Comparison of ENCODE assay signal across 8 cellular contexts in the genomic region with DNA sequence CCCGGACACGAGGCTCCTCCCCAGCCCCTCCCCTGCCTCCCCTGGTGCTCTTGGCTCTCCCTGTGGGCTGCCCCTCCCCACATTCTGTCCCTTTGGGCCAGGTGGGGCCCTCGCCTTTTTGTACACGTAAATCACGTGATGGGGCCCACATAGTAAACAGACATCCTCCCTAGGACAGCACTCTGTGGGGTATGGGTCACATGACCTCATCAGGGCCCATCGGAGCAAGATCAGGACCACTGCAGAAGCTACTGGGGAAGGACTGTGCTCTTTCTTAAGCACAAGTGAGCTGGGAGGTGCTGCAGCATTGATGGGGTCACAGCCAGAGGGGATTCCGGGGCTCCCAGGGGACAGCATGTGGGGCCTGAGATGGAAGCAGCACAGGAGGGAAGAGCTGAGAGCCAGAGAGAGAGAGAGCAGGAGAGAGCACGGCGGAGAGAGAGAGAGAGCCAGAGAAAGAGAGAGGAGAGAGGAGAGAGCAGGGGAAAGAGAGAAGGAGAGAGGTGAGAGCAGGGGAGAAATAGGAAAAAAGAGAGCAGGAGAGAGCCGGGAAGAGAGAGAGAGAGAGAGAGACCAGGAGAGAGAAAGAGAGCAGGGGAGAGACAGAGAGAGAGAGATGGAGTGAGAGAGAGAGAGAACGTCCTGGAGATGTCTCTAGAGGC. TPM values are rescaled to one million over a fixed set of nuclear protein-coding genes. Genes with fewer than 3 reads are reported as not detected.
DNase-seq lines count a peak whose midpoint lies in the region; FAIRE-seq and TF ChIP-seq lines count a peak whose summit lies in the region.
"Not testable (repeated sequence)": the region's sequence is repeated elsewhere in the genome, so short reads cannot be mapped to it uniquely, and the experiment has no call there.

No MANE protein-coding gene starts in this region.

- H3K79me1 ChIP-seq in H1 (ENCODE audit: low read depth, low read length) = not testable (repeated sequence)

- DNase-seq in SK-N-SH (peak; percentile 1), islet precursor cell (peak; percentile 29)
- not testable (repeated sequence) for DNase-seq in activated CD4-positive, alpha-beta T cell treated with anti-CD3 and anti-CD28 coated beads, Interleukin-2, amount 10 ng/mL, durations not matched to agents 24 days and 14 days; activated T-helper 2 cell treated with anti-CD3 and anti-CD28 coated beads, Interferon-gamma antibody, Interleukin-2, Interleukin-4, amounts not matched to agents 10 μg/mL and 5 μg/mL and 100 μg/mL, durations not matched to agents 14 hours and 24 hours and 36 hours (ENCODE audit: low spot score); H1 (ENCODE audit: low read depth in 1 of 2, low spot score in 2 of 2); mesothelial cell of epicardium (ENCODE audit: low spot score in 2 of 2, unreplicated experiment in 2 of 2)

- not testable (repeated sequence) for H2BK5ac ChIP-seq in H1 (ENCODE audit: low read depth, low read length)

- not testable (repeated sequence) for H2AFZ ChIP-seq in SK-N-SH (ENCODE audit: low read depth); H1 (ENCODE audit: low read length)

- CTCF ChIA-PET in SK-N-SH (lab: Yijun Ruan, JAX) = not testable (repeated sequence)
- CTCF ChIA-PET in H1 (lab: Charles Lee; ENCODE audit: partially characterized antibody) = interaction anchor here (0.8 to 1.1 kb wide), 2 partner anchors 71 to 231 kb away, joined by 3 read pairs; no protein-coding TSS in a partner anchor

- H2AK5ac ChIP-seq in H1 (ENCODE audit: low read depth, low read length) = 0 out of 2 replicates have a peak overlapping the region, but pooled peaks have one; percentile 24

- 48% methylated on average over 6 of the region's 11 CpGs for WGBS in SK-N-SH (ENCODE audit: low lambda C conversion rate)
- 81% methylated on average over 9 of the region's 11 CpGs; no CpG with 5 or more reads in 1 of the 2 experiments for WGBS in H1 (ENCODE audit: extremely low coverage in 1 of 2, insufficient coverage in 1 of 2, insufficient read length in 1 of 2, insufficient replicate concordance in 2 of 2, low coverage in 1 of 2, low lambda C conversion rate in 2 of 2, missing lambda C conversion rate in 1 of 2), 2 experiments

- H3K9me3 Mint-ChIP-seq in activated CD4-positive, alpha-beta T cell treated with anti-CD3 and anti-CD28 coated beads, Interleukin-2, amount 10 ng/mL, durations not matched to agents 24 days and 14 days; activated T-helper 2 cell treated with anti-CD3 and anti-CD28 coated beads, Interferon-gamma antibody, Interleukin-2, Interleukin-4, amounts not matched to agents 10 μg/mL and 5 μg/mL and 100 μg/mL, durations not matched to agents 14 hours and 24 hours and 36 hours; mesothelial cell of epicardium: not testable (repeated sequence)

- H3K27ac ChIP-seq in BLaER1 treated with 17β-estradiol and CSF1 and Interleukin-3, amounts not matched to agents 10 nM and 100 nM = peak overlapping the region in 1 of 11 experiments; percentile 44; a peak in 2 of 22 replicates
- H3K27ac ChIP-seq in SK-N-SH (ENCODE audit: low read depth in 2 of 2, low read length in 1 of 2); H1 (ENCODE audit: low read depth, low read length): not testable (repeated sequence)
- peak overlapping the region; percentile 77 for H3K27ac ChIP-seq in neutrophil

- H3K18ac ChIP-seq in H1 (ENCODE audit: extremely low read depth, low read length) = not testable (repeated sequence)

- H3K27ac Mint-ChIP-seq in activated CD4-positive, alpha-beta T cell treated with anti-CD3 and anti-CD28 coated beads, Interleukin-2, amount 10 ng/mL, durations not matched to agents 24 days and 14 days = peak overlapping the region; percentile 32
- H3K27ac Mint-ChIP-seq in activated T-helper 2 cell treated with anti-CD3 and anti-CD28 coated beads, Interferon-gamma antibody, Interleukin-2, Interleukin-4, amounts not matched to agents 10 μg/mL and 5 μg/mL and 100 μg/mL, durations not matched to agents 14 hours and 24 hours and 36 hours = peak overlapping the region; percentile 37
- peak overlapping the region; percentile 48 for H3K27ac Mint-ChIP-seq in mesothelial cell of epicardium

- H3K36me3 Mint-ChIP-seq in activated CD4-positive, alpha-beta T cell treated with anti-CD3 and anti-CD28 coated beads, Interleukin-2, amount 10 ng/mL, durations not matched to agents 24 days and 14 days (ENCODE audit: low read depth); activated T-helper 2 cell treated with anti-CD3 and anti-CD28 coated beads, Interferon-gamma antibody, Interleukin-2, Interleukin-4, amounts not matched to agents 10 μg/mL and 5 μg/mL and 100 μg/mL, durations not matched to agents 14 hours and 24 hours and 36 hours (ENCODE audit: low read depth); mesothelial cell of epicardium: not testable (repeated sequence)

- TF ChIP-seq RAD21 in SK-N-SH (IDR thresholded peaks at IDR 0.05; ENCODE audit: low read length); H1 (IDR thresholded peaks at IDR 0.05 in 1 of 2, conservative IDR thresholded peaks at IDR 0.05 in 1 of 2; ENCODE audit: low read depth in 2 of 2, low read length in 2 of 2): not testable (repeated sequence)

- H3K23me2 ChIP-seq in H1 (ENCODE audit: low read depth, low read length) = not testable (repeated sequence)

- H2BK120ac ChIP-seq in H1 (replicated peaks; ENCODE audit: low read depth, low read length) = not testable (repeated sequence)

- not testable (repeated sequence) for H3K9me3 ChIP-seq in BLaER1 treated with 17β-estradiol and CSF1 and Interleukin-3, amounts not matched to agents 10 nM and 100 nM (replicated peaks in 1 of 11); SK-N-SH; H1 (ENCODE audit: insufficient read depth in 2 of 2, low read depth in 1 of 2, low read length in 1 of 2); neutrophil

- TF ChIP-seq POLR2A in H1 (IDR thresholded peaks at IDR 0.05; ENCODE audit: control extremely low read depth in 1 of 2, low read depth in 2 of 2, low read length in 2 of 2) = not testable (repeated sequence)

- not testable (repeated sequence) for H3K23ac ChIP-seq in H1 (ENCODE audit: insufficient read length)

- H3K14ac ChIP-seq in H1 (ENCODE audit: insufficient read length) = not testable (repeated sequence)

- peaks cover 16% of the 10 kb centered on the region for H3K4me1 Mint-ChIP-seq in activated CD4-positive, alpha-beta T cell treated with anti-CD3 and anti-CD28 coated beads, Interleukin-2, amount 10 ng/mL, durations not matched to agents 24 days and 14 days
- peaks cover 16% of the 10 kb centered on the region for H3K4me1 Mint-ChIP-seq in activated T-helper 2 cell treated with anti-CD3 and anti-CD28 coated beads, Interferon-gamma antibody, Interleukin-2, Interleukin-4, amounts not matched to agents 10 μg/mL and 5 μg/mL and 100 μg/mL, durations not matched to agents 14 hours and 24 hours and 36 hours (ENCODE audit: low read depth)
- H3K4me1 Mint-ChIP-seq in mesothelial cell of epicardium = not testable (repeated sequence)

- TF ChIP-seq CTCF in SK-N-SH (IDR thresholded peaks at IDR 0.05); H1 (IDR thresholded peaks at IDR 0.05; ENCODE audit: control extremely low read depth in 1 of 3, insufficient read depth in 1 of 3, low read depth in 1 of 3, low read length in 3 of 3); mesothelial cell of epicardium (IDR thresholded peaks at IDR 0.05; ENCODE audit: unreplicated experiment); neutrophil (IDR thresholded peaks at IDR 0.05): not testable (repeated sequence)

- not testable (repeated sequence) for H3F3A ChIP-seq in SK-N-SH (replicated peaks; ENCODE audit: insufficient read depth)

- H4K20me1 ChIP-seq in BLaER1 treated with 17β-estradiol and CSF1 and Interleukin-3, amounts not matched to agents 10 nM and 100 nM; SK-N-SH (ENCODE audit: insufficient read depth); H1 (replicated peaks in 1 of 2; ENCODE audit: control insufficient read depth in 1 of 2, insufficient read depth in 2 of 2, low read length in 2 of 2): not testable (repeated sequence)

- not testable (repeated sequence) for H3K27me3 Mint-ChIP-seq in activated CD4-positive, alpha-beta T cell treated with anti-CD3 and anti-CD28 coated beads, Interleukin-2, amount 10 ng/mL, durations not matched to agents 24 days and 14 days; activated T-helper 2 cell treated with anti-CD3 and anti-CD28 coated beads, Interferon-gamma antibody, Interleukin-2, Interleukin-4, amounts not matched to agents 10 μg/mL and 5 μg/mL and 100 μg/mL, durations not matched to agents 14 hours and 24 hours and 36 hours (ENCODE audit: low read depth)
- H3K27me3 Mint-ChIP-seq in mesothelial cell of epicardium (ENCODE audit: low read depth) = peaks cover 36% of the 10 kb centered on the region

- not testable (repeated sequence) for H2BK15ac ChIP-seq in H1 (ENCODE audit: low read length)

- H4K91ac ChIP-seq in H1 (replicated peaks; ENCODE audit: insufficient read length, low read length) = not testable (repeated sequence)

- POLR2A ChIA-PET in SK-N-SH (lab: Yijun Ruan, JAX); H1 (lab: Charles Lee; ENCODE audit: partially characterized antibody): not testable (repeated sequence)

- H3K4ac ChIP-seq in H1 (replicated peaks; ENCODE audit: insufficient read length, low read depth, low read length) = not testable (repeated sequence)

- not testable (repeated sequence) for TF ChIP-seq EP300 in SK-N-SH (IDR thresholded peaks at IDR 0.05; ENCODE audit: borderline replicate concordance in 1 of 2, low read depth in 1 of 2, low read length in 1 of 2); H1 (IDR thresholded peaks at IDR 0.05; ENCODE audit: borderline replicate concordance in 1 of 2, low read depth in 2 of 2, low read length in 2 of 2)

- H3K4me3 Mint-ChIP-seq in activated CD4-positive, alpha-beta T cell treated with anti-CD3 and anti-CD28 coated beads, Interleukin-2, amount 10 ng/mL, durations not matched to agents 24 days and 14 days = peak overlapping the region; percentile 3
- H3K4me3 Mint-ChIP-seq in activated T-helper 2 cell treated with anti-CD3 and anti-CD28 coated beads, Interferon-gamma antibody, Interleukin-2, Interleukin-4, amounts not matched to agents 10 μg/mL and 5 μg/mL and 100 μg/mL, durations not matched to agents 14 hours and 24 hours and 36 hours (ENCODE audit: low read depth); mesothelial cell of epicardium: not testable (repeated sequence)

- not testable (repeated sequence) for H3K56ac ChIP-seq in H1 (replicated peaks; ENCODE audit: insufficient read length, low read depth, low read length)

- H2BK12ac ChIP-seq in H1 (ENCODE audit: low read depth, low read length) = peak overlapping the region; percentile 39; the same call in 1 of the 2 replicates

- not testable (repeated sequence) for H3K36me3 ChIP-seq in BLaER1 treated with 17β-estradiol and CSF1 and Interleukin-3, amounts not matched to agents 10 nM and 100 nM; SK-N-SH (replicated peaks in 1 of 2; ENCODE audit: control insufficient read depth in 1 of 2, insufficient read depth in 2 of 2, low read length in 1 of 2); H1 (ENCODE audit: control insufficient read depth in 2 of 4, insufficient read depth in 4 of 4, low read length in 3 of 4); neutrophil

- H3K9ac ChIP-seq in BLaER1 treated with 17β-estradiol and CSF1 and Interleukin-3, amounts not matched to agents 10 nM and 100 nM; SK-N-SH; H1 (replicated peaks in 1 of 4; ENCODE audit: extremely low read depth in 1 of 4, low read depth in 3 of 4, low read length in 3 of 4): not testable (repeated sequence)

- H3K79me2 ChIP-seq in SK-N-SH (ENCODE audit: insufficient read depth); H1 (ENCODE audit: control insufficient read depth in 1 of 2, insufficient read depth in 2 of 2, low read length in 2 of 2): not testable (repeated sequence)

- not testable (repeated sequence) for H4K5ac ChIP-seq in H1 (ENCODE audit: insufficient read length, low read depth, low read length)

- intact Hi-C loops in activated CD4-positive, alpha-beta T cell treated with anti-CD3 and anti-CD28 coated beads, Interleukin-2, amount 10 ng/mL, durations not matched to agents 24 days and 14 days (cut with micrococcal nuclease) = not testable (repeated sequence)
- intact Hi-C loops in activated T-helper 2 cell treated with anti-CD3 and anti-CD28 coated beads, Interferon-gamma antibody, Interleukin-2, Interleukin-4, amounts not matched to agents 10 μg/mL and 5 μg/mL and 100 μg/mL, durations not matched to agents 14 hours and 24 hours and 36 hours (cut with micrococcal nuclease) = loop anchor here (10.0 kb wide), 1 partner anchor 76 kb away; no protein-coding TSS in a partner anchor

- H4K8ac ChIP-seq in H1 (ENCODE audit: extremely low read depth, insufficient read depth, low read length) = not testable (repeated sequence)

- H2BK20ac ChIP-seq in H1 (ENCODE audit: low read length) = not testable (repeated sequence)

- peak overlapping the region in 6 of 11 experiments; percentile 70 to 77 (median 74); a peak in 6 of 22 replicates for H3K4me2 ChIP-seq in BLaER1 treated with 17β-estradiol and CSF1 and Interleukin-3, amounts not matched to agents 10 nM and 100 nM
- H3K4me2 ChIP-seq in SK-N-SH; H1 (ENCODE audit: insufficient read depth in 1 of 2, low read depth in 2 of 2, low read length in 2 of 2): not testable (repeated sequence)

- FAIRE-seq in H1 (lab: Jason Lieb, UNC) = not testable (repeated sequence)

- H3K9me2 ChIP-seq in SK-N-SH = not testable (repeated sequence)

- H3K27me3 ChIP-seq in BLaER1 treated with 17β-estradiol and CSF1 and Interleukin-3, amounts not matched to agents 10 nM and 100 nM = peaks cover 0 to 14% (median 0%) of the 10 kb centered on the region in 11 experiments; a peak in 2 of 22 replicates
- H3K27me3 ChIP-seq in SK-N-SH (ENCODE audit: insufficient read depth); H1 (replicated peaks in 1 of 4; ENCODE audit: control insufficient read depth in 3 of 4, extremely low read depth in 1 of 4, insufficient read depth in 3 of 4, low read length in 3 of 4); neutrophil: not testable (repeated sequence)

- H3K4me1 ChIP-seq in BLaER1 treated with 17β-estradiol and CSF1 and Interleukin-3, amounts not matched to agents 10 nM and 100 nM = peaks cover 0 to 30% (median 24%) of the 10 kb centered on the region in 10 experiments; a peak in 16 of 20 replicates
- H3K4me1 ChIP-seq in SK-N-SH (ENCODE audit: control insufficient read depth in 1 of 2, insufficient read depth in 2 of 2, low read depth in 1 of 2, low read length in 1 of 2) = not testable (repeated sequence)
- peaks cover 0 to 12% (median 7%) of the 10 kb centered on the region in 4 experiments; a peak in 5 of 7 replicates for H3K4me1 ChIP-seq in H1 (replicated peaks in 1 of 4; ENCODE audit: control insufficient read depth in 3 of 4, insufficient read depth in 4 of 4, low read length in 3 of 4)
- H3K4me1 ChIP-seq in neutrophil (ENCODE audit: control insufficient read depth in 1 of 2, insufficient read depth in 1 of 2, low read depth in 1 of 2, low read length in 1 of 2) = peaks cover 18 to 19% of the 10 kb centered on the region in 2 experiments

- not testable (repeated sequence) for H3K4me3 ChIP-seq in BLaER1 treated with 17β-estradiol and CSF1 and Interleukin-3, amounts not matched to agents 10 nM and 100 nM; SK-N-SH (ENCODE audit: low read depth in 2 of 2, low read length in 1 of 2); H1 (ENCODE audit: extremely low read depth in 1 of 4, insufficient read depth in 2 of 4, low read depth in 3 of 4, low read length in 4 of 4); neutrophil (ENCODE audit: low read depth in 1 of 2, low read length in 1 of 2)

RNA-seq across cellular contexts. Expression of a gene that starts 30.2 kb away (rescaled TPM):
- polyA plus RNA-seq in SK-N-SH (2012; rRNA removed) (27.9 and 30.3 TPM in 2 replicates), H1 (2011; rRNA removed) (36.5 and 64.4 TPM in 2 replicates)
- 13.5 and 14.0 TPM in 2 replicates for polyA plus RNA-seq in SK-N-SH (2012; cell fraction: cytosol; rRNA removed)
- polyA plus RNA-seq in SK-N-SH (2012; cell fraction: nucleus; rRNA removed) = 155 and 180 TPM in 2 replicates
- 69.0 and 74.4 TPM in 2 replicates for total RNA-seq in activated CD4-positive, alpha-beta T cell treated with anti-CD3 and anti-CD28 coated beads, Interleukin-2, amount 10 ng/mL, durations not matched to agents 24 days and 14 days
- total RNA-seq in activated T-helper 2 cell treated with anti-CD3 and anti-CD28 coated beads, Interferon-gamma antibody, Interleukin-2, Interleukin-4, amounts not matched to agents 10 μg/mL and 5 μg/mL and 100 μg/mL, durations not matched to agents 14 hours and 24 hours and 36 hours = 58.5 and 60.1 TPM in 2 replicates
- total RNA-seq in H1 (2021; fragmentation: NEBNext Ultra II Directional; extraction: Animal tissue kit (Norgen Biotek cat#: 25700)) = 48.3 and 49.5 TPM in 2 replicates
- 25.1 TPM for polyA plus RNA-seq in H1 (2011; cell fraction: cytosol; rRNA removed)
- 154 TPM for polyA plus RNA-seq in H1 (2011; cell fraction: nucleus; rRNA removed)
- 35.4 to 37.3 TPM (median 36.3 TPM) in 4 replicates for polyA plus RNA-seq in H1 (2012, experiment 1 of 2)
- 13.3 TPM for polyA plus RNA-seq in H1 (2012, experiment 2 of 2)
- 51.5 TPM for polyA plus RNA-seq in H1 (2013, experiment 1 of 2)
- polyA plus RNA-seq in H1 (2013, experiment 2 of 2) = 47.2 TPM
- 18.9 and 20.6 TPM in 2 replicates for polyA minus RNA-seq in H1 (2011; rRNA and poly(A)+ RNA removed)
- polyA minus RNA-seq in H1 (2011; cell fraction: cytosol; rRNA and poly(A)+ RNA removed) = 20.5 TPM
- 37.8 TPM for polyA minus RNA-seq in H1 (2011; cell fraction: nucleus; rRNA and poly(A)+ RNA removed)
- 73.0 to 77.9 TPM (median 76.9 TPM) in 3 replicates for total RNA-seq in mesothelial cell of epicardium
